29 cellular contexts compared by ENCODE assay signal in genomic region chr13:34842466-34842865, GRCh38.
DNase-seq lines count a peak whose midpoint lies in the region; ATAC-seq, FAIRE-seq and TF ChIP-seq lines count a peak whose summit lies in the region.
"Had no signal": no experiment of that assay in that cellular context is flagged by ENCODE, and none has a peak within 500 bp of the region (broad histone marks: within the 10 kb centered on the region; RNA-seq: fewer than 3 reads in every experiment).

No MANE protein-coding gene starts in this region.

- intact Hi-C loops in GM12878 (cut with micrococcal nuclease; ENCODE audit: unreplicated experiment), result no loop called here
- intact Hi-C loops in PC-9 (cut with micrococcal nuclease; ENCODE audit: unreplicated experiment), result no loop called here

- H4K20me1 ChIP-seq in GM12878 (ENCODE audit: control insufficient read depth, insufficient read depth) (no peaks in the 10 kb centered on the region), PC-9 (ENCODE audit: insufficient read depth) (no peaks in the 10 kb centered on the region)

- H3K79me2 ChIP-seq in GM12878 (ENCODE audit: control insufficient read depth, insufficient read depth, low read length), result no peaks in the 10 kb centered on the region
- H3K79me2 ChIP-seq in PC-9 (ENCODE audit: low read depth), result no peaks in the 10 kb centered on the region

- SMC1A ChIA-PET in GM12878 (lab: Charles Lee; ENCODE audit: uncharacterized antibody, unreplicated experiment), result no interaction called here

- H3K36me3 ChIP-seq in GM12878 (ENCODE audit: control insufficient read depth in 2 of 2, insufficient read depth in 2 of 2, low read length in 1 of 2), result no peaks in the 10 kb centered on the region
- no peaks in the 10 kb centered on the region for H3K36me3 ChIP-seq in PC-9 (ENCODE audit: low read depth)
- H3K36me3 ChIP-seq: brain microvascular endothelial cell, esophagus muscularis mucosa, gastrocnemius medialis, thyroid gland had no signal

- no peak overlapping the region for H2AFZ ChIP-seq in GM12878 (ENCODE audit: control insufficient read depth, low read depth, low read length)
- no peak overlapping the region for H2AFZ ChIP-seq in PC-9

- H3K4me1 ChIP-seq in GM12878 (ENCODE audit: control insufficient read depth, insufficient read depth, low read length), result no peaks in the 10 kb centered on the region
- H3K4me1 ChIP-seq in PC-9 (replicated peaks; ENCODE audit: insufficient read depth), result no peaks in the 10 kb centered on the region; the same call in 1 of the 2 replicates
- H3K4me1 ChIP-seq: esophagus muscularis mucosa, gastrocnemius medialis, thyroid gland had no signal

- no peak overlapping the region for H3K4me3 ChIP-seq in GM12878
- no peak overlapping the region for H3K4me3 ChIP-seq in PC-9
- H3K4me3 ChIP-seq: esophagus muscularis mucosa, gastrocnemius medialis, thyroid gland had no signal

- H3K27ac ChIP-seq in GM12878 (ENCODE audit: control insufficient read depth, insufficient read depth), result no peak overlapping the region
- no peak overlapping the region for H3K27ac ChIP-seq in PC-9
- H3K27ac ChIP-seq: brain microvascular endothelial cell, esophagus muscularis mucosa, gastrocnemius medialis, KMS-11, thyroid gland, VCaP had no signal

- RAD21 ChIA-PET in GM12878 (lab: Charles Lee; ENCODE audit: unreplicated experiment), result no interaction called here

- BruUV-seq in GM12878 (replicated peaks; lab: Mats Ljungman, UMichigan) (no TSS peak), PC-9 (replicated peaks; lab: Mats Ljungman, UMichigan) (no TSS peak)

- peak; percentile 61 for ATAC-seq in GM18511 (IDR thresholded peaks at IDR 0.05; ENCODE audit: unreplicated experiment)
- ATAC-seq in GM21526 (IDR thresholded peaks at IDR 0.05; ENCODE audit: low FRiP score, unreplicated experiment), result peak; percentile 58
- peak; percentile 79 for ATAC-seq in HG03565 (IDR thresholded peaks at IDR 0.05; ENCODE audit: unreplicated experiment)
- ATAC-seq in GM12878, result peak; percentile 58
- ATAC-seq: gastrocnemius medialis had no signal

- FAIRE-seq in GM12878 (lab: Jason Lieb, UNC), result no peak
- FAIRE-seq: islet of Langerhans had no signal

- 49% methylated on average over 3 of the region's 3 CpGs for WGBS in GM12878 (ENCODE audit: insufficient coverage, insufficient replicate concordance, low lambda C conversion rate, missing lambda C conversion rate)

- DNase-seq in GM12878 (ENCODE audit: low read depth, low spot score) (peak; percentile 12), PC-9 (no peak), CD1c-positive myeloid dendritic cell (ENCODE audit: extremely low spot score) (no peak), medulla oblongata (ENCODE audit: extremely low spot score) (no peak)
- DNase-seq: activated CD4-positive, alpha-beta T cell treated with anti-CD3 and anti-CD28 coated beads, Interleukin-2, amount 10 ng/mL, durations not matched to agents 7 days and 5 days; activated CD8-positive, alpha-beta memory T cell treated with anti-CD3 and anti-CD28 coated beads, Interleukin-2, amount 50 U/mL, for 4 hours; activated effector memory CD4-positive, alpha-beta T cell treated with Interleukin-2 at 50 U/mL for 16 hours; brain microvascular endothelial cell; CD8-positive, alpha-beta memory T cell; DMS53; effector memory CD4-positive, alpha-beta T cell; gastrocnemius medialis; H9; hypothalamus; NCI-H1105 treated with DMSO at 0.1 percent for 48 hours; NCI-H2171; NCI-H526 treated with DMSO at 0.1 percent for 48 hours; posterior cingulate gyrus; stimulated activated CD4-positive, alpha-beta T cell treated with anti-CD3 and anti-CD28 coated beads, Interleukin-1b, Interleukin-23, amount 100 ng/mL, for 48 hours; stimulated activated naive CD4-positive, alpha-beta T cell treated with Interleukin-2 at 50 U/mL for 16 hours; T-helper 2 cell; thyroid gland had no signal

- POLR2A ChIA-PET in GM12878 (lab: Charles Lee), result no interaction called here
- POLR2A ChIA-PET in PC-9 (lab: Charles Lee; ENCODE audit: unreplicated experiment), result no interaction called here

- H3K27me3 ChIP-seq in GM12878 (replicated peaks in 1 of 2; ENCODE audit: control insufficient read depth in 2 of 2, insufficient read depth in 2 of 2, low read length in 1 of 2) (no peaks in the 10 kb centered on the region), PC-9 (ENCODE audit: insufficient read depth, low read depth) (no peaks in the 10 kb centered on the region)
- H3K27me3 ChIP-seq: brain microvascular endothelial cell, esophagus muscularis mucosa, gastrocnemius medialis, thyroid gland had no signal

- no peaks in the 10 kb centered on the region for H3F3A ChIP-seq in PC-9 (ENCODE audit: insufficient read depth, low read depth)

- no peak for TF ChIP-seq CTCF in GM12878 (IDR thresholded peaks at IDR 0.05 in 2 of 3, conservative IDR thresholded peaks at IDR 0.05 in 1 of 3; ENCODE audit: control insufficient read depth in 2 of 3, extremely low read depth in 1 of 3, insufficient read depth in 1 of 3, low read depth in 3 of 3, low read length in 3 of 3)
- TF ChIP-seq CTCF in PC-9 (conservative IDR thresholded peaks at IDR 0.05), result no peak

- H3K4me2 ChIP-seq in GM12878 (ENCODE audit: control insufficient read depth, insufficient read depth), result no peak overlapping the region
- H3K4me2 ChIP-seq in PC-9, result no peak overlapping the region
- H3K4me2 ChIP-seq: KMS-11 had no signal

- TF ChIP-seq EP300 in GM12878 (IDR thresholded peaks at IDR 0.05; ENCODE audit: borderline replicate concordance in 1 of 2, control insufficient read depth in 1 of 2, low read depth in 2 of 2, low read length in 2 of 2), result no peak

- no peak overlapping the region for H3K9ac ChIP-seq in GM12878 (ENCODE audit: control insufficient read depth, insufficient read depth, low read length)
- H3K9ac ChIP-seq: KMS-11 had no signal

- H3K9me2 ChIP-seq in PC-9 (ENCODE audit: insufficient read depth), result no peaks in the 10 kb centered on the region

- TF ChIP-seq RAD21 in GM12878 (IDR thresholded peaks at IDR 0.05; ENCODE audit: insufficient read depth, low read depth, low read length), result no peak

- no peaks in the 10 kb centered on the region for H3K9me3 ChIP-seq in GM12878 (replicated peaks; ENCODE audit: control insufficient read depth, insufficient read depth, low read length)
- no peaks in the 10 kb centered on the region for H3K9me3 ChIP-seq in PC-9 (ENCODE audit: insufficient read depth, low read depth)
- H3K9me3 ChIP-seq: esophagus muscularis mucosa, gastrocnemius medialis, thyroid gland had no signal

- in situ Hi-C loops in GM12878 (cut with MboI), result no loop called here

- CTCF ChIA-PET in GM12878 (lab: Yijun Ruan, JAX), result no interaction called here
- CTCF ChIA-PET in PC-9 (lab: Charles Lee), result no interaction called here

- no peak for TF ChIP-seq POLR2A in GM12878 (IDR thresholded peaks at IDR 0.05; ENCODE audit: low read depth, low read length)

TF ChIP-seq in GM12878, 131 proteins besides CTCF, POLR2A, EP300 and RAD21:
- TF ChIP-seq DPF2 (IDR thresholded peaks at IDR 0.05) (no peak), TCF12 (IDR thresholded peaks at IDR 0.05; ENCODE audit: low read depth, low read length) (0 out of 2 replicates have a peak, but pooled peaks have one; percentile 10), RUNX3 (IDR thresholded peaks at IDR 0.05; ENCODE audit: low read length) (peak; percentile 34; the same call in 1 of the 2 replicates), ZNF384 (IDR thresholded peaks at IDR 0.05; ENCODE audit: borderline replicate concordance, low read depth, low read length) (no peak), MEF2A (IDR thresholded peaks at IDR 0.05; ENCODE audit: insufficient read depth, low read depth, low read length) (no peak), IRF5 (IDR thresholded peaks at IDR 0.05; ENCODE audit: borderline replicate concordance) (no peak)
